Comparison of ENCODE assay signal across 7 cellular contexts in the genomic region with DNA sequence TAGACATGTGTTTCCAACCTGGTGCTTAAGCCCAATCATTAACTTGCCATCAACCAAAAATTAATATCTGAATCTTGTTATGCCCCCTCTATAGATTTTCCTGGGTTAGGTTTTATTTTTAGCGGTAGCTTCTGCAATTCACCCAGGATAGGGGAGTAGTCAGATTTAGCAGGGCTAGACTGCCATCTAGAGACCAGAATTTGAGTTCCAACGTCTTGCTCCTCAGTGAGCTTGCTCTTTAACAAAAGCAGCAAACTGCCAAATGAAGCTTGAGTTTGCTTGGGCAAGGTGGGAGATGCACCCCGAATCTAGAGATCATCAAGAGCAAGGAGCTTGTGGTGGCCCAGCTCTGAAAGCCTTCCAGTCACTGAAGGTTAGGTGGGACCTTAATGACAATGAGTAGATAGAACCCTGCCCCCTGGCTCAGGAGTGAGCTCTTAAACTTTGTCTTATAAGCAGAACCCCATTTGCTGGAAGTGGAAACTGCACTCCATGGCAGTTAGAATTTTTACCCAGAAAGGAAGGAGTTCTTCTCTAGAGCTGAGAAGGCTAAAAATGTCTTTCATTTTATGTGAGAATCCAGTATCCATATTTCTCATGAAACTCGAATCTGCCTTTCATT.
DNase-seq lines count a peak whose midpoint lies in the region; ATAC-seq and TF ChIP-seq lines count a peak whose summit lies in the region.

No MANE protein-coding gene starts in this region.

- H3K9me2 ChIP-seq in PC-3 (replicated peaks; ENCODE audit: low read length), result no peaks in the 10 kb centered on the region

- no peaks in the 10 kb centered on the region for H3K36me3 Mint-ChIP-seq in effector memory CD8-positive, alpha-beta T cell (ENCODE audit: insufficient read depth)

- CTCF ChIA-PET in PC-3 (lab: Charles Lee), result interaction anchor here (0.6 kb wide), 1 partner anchor 1143 kb away, joined by 4 read pairs; no protein-coding TSS in a partner anchor

- H3K4me3 Mint-ChIP-seq in effector memory CD8-positive, alpha-beta T cell, result no peak overlapping the region

- peaks cover 0 to 6% of the 10 kb centered on the region in 2 donors for H3K9me3 Mint-ChIP-seq in effector memory CD8-positive, alpha-beta T cell

- no peak overlapping the region; the same call in 1 of the 2 replicates for H2AFZ ChIP-seq in PC-3 (ENCODE audit: low read length)

- no TSS peak for BruUV-seq in PC-3 (replicated peaks; lab: Mats Ljungman, UMichigan)

- no peaks in the 10 kb centered on the region for H3K27me3 Mint-ChIP-seq in effector memory CD8-positive, alpha-beta T cell

- no peaks in the 10 kb centered on the region for H4K20me1 ChIP-seq in PC-3 (ENCODE audit: low read length)

- no peaks in the 10 kb centered on the region for H3F3A ChIP-seq in PC-3 (ENCODE audit: low read length, unreplicated experiment)

- TF ChIP-seq CTCF in GM10266 (IDR thresholded peaks at IDR 0.05; ENCODE audit: control insufficient read depth, insufficient read depth, low read depth, missing control alignments) (peak; percentile 31), PC-3 (conservative IDR thresholded peaks at IDR 0.05; ENCODE audit: low read depth, low read length) (peak; percentile 74), epithelial cell of esophagus (IDR thresholded peaks at IDR 0.05; ENCODE audit: insufficient read depth, low read depth, low read length, missing control alignments) (peak; percentile 75), mucosa of descending colon (IDR thresholded peaks at IDR 0.05) (no peak)

- no peaks in the 10 kb centered on the region for H3K27me3 ChIP-seq in PC-3 (ENCODE audit: low read length)

- H3K4me2 ChIP-seq in PC-3 (ENCODE audit: low read length), result peak overlapping the region; percentile 74

- intact Hi-C loops in PC-3 (cut with micrococcal nuclease), result loop anchor here (1.0 to 10.0 kb wide), 2 partner anchors 354 to 922 kb away; a partner anchor contains a TSS
- intact Hi-C loops in mucosa of descending colon (cut with DNase I, micrococcal nuclease), result no loop called here

- H3K4me1 ChIP-seq in PC-3 (ENCODE audit: insufficient read depth, low read length), result peaks cover 3% of the 10 kb centered on the region; the same call in 1 of the 2 replicates
- H3K4me1 ChIP-seq in mucosa of descending colon (ENCODE audit: low read depth), result no peaks in the 10 kb centered on the region

- no peaks in the 10 kb centered on the region for H3K9me3 ChIP-seq in PC-3 (ENCODE audit: low read length)
- H3K9me3 ChIP-seq in mucosa of descending colon, result no peaks in the 10 kb centered on the region

- H3K9ac ChIP-seq in PC-3 (ENCODE audit: low read length), result no peak overlapping the region

- POLR2A ChIA-PET in PC-3 (lab: Charles Lee; ENCODE audit: unreplicated experiment), result interaction anchor here (0.7 kb wide), 1 partner anchor 917 kb away, joined by 4 read pairs; no protein-coding TSS in a partner anchor

- DNase-seq in GM10266 (ENCODE audit: extremely low spot score), result peak; percentile 5
- DNase-seq in HS-5 (ENCODE audit: low read depth), result peak; percentile 28
- peak; percentile 77 for DNase-seq in PC-3
- DNase-seq in epithelial cell of esophagus (ENCODE audit: low read depth), result peak; percentile 74
- peak in 1 of 3 donors; percentile 82 for DNase-seq in mucosa of descending colon
- no peak for DNase-seq in effector memory CD8-positive, alpha-beta T cell
- no peak for DNase-seq in stimulated activated CD4-positive, alpha-beta T cell treated with anti-CD3 and anti-CD28 coated beads, Interleukin-2, amount 100 ng/mL, for 24 hours

- H3K27ac ChIP-seq in PC-3 (ENCODE audit: low read length), result no peak overlapping the region

- no peaks in the 10 kb centered on the region for H3K79me2 ChIP-seq in PC-3 (ENCODE audit: low read length)

- H3K36me3 ChIP-seq in PC-3 (ENCODE audit: low read depth, low read length) (no peaks in the 10 kb centered on the region), mucosa of descending colon (ENCODE audit: low read depth) (no peaks in the 10 kb centered on the region)

- no peak overlapping the region for H3K27ac Mint-ChIP-seq in effector memory CD8-positive, alpha-beta T cell

- ATAC-seq in PC-3 (peak; percentile 54), mucosa of descending colon (peak; percentile 79)
- ATAC-seq in effector memory CD8-positive, alpha-beta T cell (replicated peaks), result no peak

- H3K4me1 Mint-ChIP-seq in effector memory CD8-positive, alpha-beta T cell (ENCODE audit: low read depth in 2 of 2), result no peaks in the 10 kb centered on the region

- H3K4me3 ChIP-seq in PC-3 (ENCODE audit: low read length) (peak overlapping the region; percentile 43; the same call in 1 of the 2 replicates), epithelial cell of esophagus (ENCODE audit: low read length) (no peak overlapping the region), mucosa of descending colon (no peak overlapping the region)

Comparison
In these comparisons a context has a peak if more than half of its experiments do, and no peak if none do; other contexts are left out.
1. DNase-seq: peak in GM10266 (single experiment), HS-5 (single experiment), PC-3 (single experiment) and epithelial cell of esophagus (single experiment); none in effector memory CD8-positive, alpha-beta T cell (0 of 3) and stimulated activated CD4-positive, alpha-beta T cell treated with anti-CD3 and anti-CD28 coated beads, Interleukin-2, amount 100 ng/mL, for 24 hours (0 of 2).